In genomic region chr12:8240340-8241114, GRCh38 we compare ENCODE assay signal across 7 cellular contexts. TPM values are rescaled to one million over a fixed set of nuclear protein-coding genes. Genes with fewer than 3 reads are reported as not detected.
"Had no signal": no experiment of that assay in that cellular context is flagged by ENCODE, and none has a peak within 500 bp of the region (broad histone marks: within the 10 kb centered on the region; RNA-seq: fewer than 3 reads in every experiment).

No MANE protein-coding gene starts in this region.

RNA-seq across cellular contexts. Expression of gene FAM90A1, which starts 13.1 kb away (rescaled TPM):
- total RNA-seq: dermis blood vessel endothelial cell, hepatocyte, myocyte, omental fat pad, smooth muscle cell, thoracic aorta, transverse colon had no signal
- polyA plus RNA-seq: hepatocyte, smooth muscle cell had no signal
